In the genomic region with DNA sequence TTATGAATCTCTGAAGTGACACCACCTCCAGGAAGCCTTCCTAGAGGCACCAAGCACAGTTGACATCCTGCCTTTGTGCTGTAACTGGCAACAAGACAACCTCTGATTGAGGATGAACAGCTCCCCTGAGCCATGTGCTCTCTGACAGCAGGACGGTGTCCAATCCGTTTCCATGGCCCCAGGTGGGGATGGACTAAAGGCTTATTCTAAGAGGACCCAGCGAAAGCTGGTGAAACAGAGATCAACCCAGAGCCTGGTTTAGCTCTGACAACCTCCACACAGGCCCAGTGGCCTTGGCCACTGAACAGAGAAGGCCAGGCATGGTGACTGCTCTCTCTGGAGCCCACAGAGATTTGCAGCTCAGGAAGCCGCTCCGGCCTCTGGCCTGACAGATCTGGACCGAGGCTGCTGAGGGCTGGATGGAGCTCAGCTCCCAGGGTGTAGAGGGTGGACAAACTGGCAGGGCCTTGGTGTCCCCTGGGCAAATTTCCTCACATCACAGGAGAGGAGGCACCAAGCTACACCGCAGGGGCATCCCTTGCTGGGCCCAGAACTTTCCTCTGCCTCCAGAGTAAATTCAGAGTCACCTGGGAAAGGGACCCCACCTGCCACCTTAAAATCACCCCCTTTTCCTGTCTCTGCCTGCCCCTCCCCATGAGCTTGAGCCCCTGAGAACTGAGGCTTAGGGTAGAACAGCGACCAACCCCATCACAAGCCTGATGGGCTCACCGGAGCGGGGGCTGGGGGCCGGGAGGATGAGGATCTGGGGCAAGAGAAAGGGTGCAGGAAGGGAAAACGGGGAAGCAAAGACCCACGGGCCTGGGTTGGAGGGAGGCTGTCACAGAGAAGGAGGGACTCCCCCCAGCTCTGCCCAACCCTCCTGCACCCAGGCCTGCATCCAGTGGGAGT, we compare ENCODE assay signal across 24 cellular contexts. TPM values are rescaled to one million over a fixed set of nuclear protein-coding genes. Genes with fewer than 3 reads are reported as not detected.
DNase-seq lines count a peak whose midpoint lies in the region; ATAC-seq, FAIRE-seq and TF ChIP-seq lines count a peak whose summit lies in the region.
"Had no signal": no experiment of that assay in that cellular context is flagged by ENCODE, and none has a peak within 500 bp of the region (broad histone marks: within the 10 kb centered on the region; RNA-seq: fewer than 3 reads in every experiment).

No MANE protein-coding gene starts in this region.

- H3K4me3 ChIP-seq in right lobe of liver, result no peak overlapping the region
- no peak overlapping the region for H3K4me3 ChIP-seq in HepG2 (replicated peaks in 1 of 3; ENCODE audit: insufficient read depth in 1 of 3, low read depth in 2 of 3, low read length in 3 of 3)
- H3K4me3 ChIP-seq: ascending aorta, esophagus muscularis mucosa, gastroesophageal sphincter had no signal

- no TSS peak for BruUV-seq in HepG2 (replicated peaks; lab: Mats Ljungman, UMichigan)

- no peak for TF ChIP-seq EP300 in HepG2 (IDR thresholded peaks at IDR 0.05; ENCODE audit: low read depth in 2 of 2, low read length in 2 of 2)
- no peak for TF ChIP-seq EP300 in HepG2 (CRISPR knock-in tag; IDR thresholded peaks at IDR 0.05; ENCODE audit: borderline replicate concordance)

- ATAC-seq in right lobe of liver (no peak), HepG2 (no peak), sciatic nerve (no peak), HG02938 (IDR thresholded peaks at IDR 0.05; ENCODE audit: unreplicated experiment) (no peak), HG02798 (IDR thresholded peaks at IDR 0.05; ENCODE audit: poor library complexity, unreplicated experiment) (no peak)
- ATAC-seq: gastroesophageal sphincter had no signal

- no peaks in the 10 kb centered on the region for H3K79me2 ChIP-seq in HepG2 (ENCODE audit: insufficient read depth, low read length)

- H3K27ac ChIP-seq in right lobe of liver, result no peak overlapping the region
- no peak overlapping the region for H3K27ac ChIP-seq in HepG2 (ENCODE audit: extremely low read length, insufficient read depth, low read length)
- H3K27ac ChIP-seq: ascending aorta, esophagus muscularis mucosa, gastroesophageal sphincter had no signal

- FAIRE-seq in HepG2 (lab: Jason Lieb, UNC), result no peak
- FAIRE-seq: small intestine, TTC549 had no signal

- H3K4me2 ChIP-seq in HepG2 (ENCODE audit: low read depth, low read length), result no peak overlapping the region

- TF ChIP-seq POLR2A in right lobe of liver (IDR thresholded peaks at IDR 0.05) (no peak), HepG2 (IDR thresholded peaks at IDR 0.05; ENCODE audit: insufficient read depth in 1 of 2, low read depth in 2 of 2, low read length in 2 of 2) (no peak)

- POLR2A ChIA-PET in HepG2 (lab: Yijun Ruan, JAX), result no interaction called here

- H3K4me1 ChIP-seq in right lobe of liver, result no peaks in the 10 kb centered on the region
- no peaks in the 10 kb centered on the region for H3K4me1 ChIP-seq in HepG2 (ENCODE audit: insufficient read depth, low read length)
- H3K4me1 ChIP-seq: ascending aorta, esophagus muscularis mucosa, gastroesophageal sphincter had no signal

- H3K9ac ChIP-seq in HepG2 (ENCODE audit: insufficient read depth, low read depth, low read length), result no peak overlapping the region

- H4K20me1 ChIP-seq in HepG2 (ENCODE audit: insufficient read depth, low read length), result no peaks in the 10 kb centered on the region

- TF ChIP-seq CTCF in right lobe of liver (IDR thresholded peaks at IDR 0.05) (no peak), HepG2 (CRISPR knock-in tag; IDR thresholded peaks at IDR 0.05) (no peak)

- no peak for TF ChIP-seq RAD21 in HepG2 (CRISPR knock-in tag; IDR thresholded peaks at IDR 0.05)

- CTCF ChIA-PET in HepG2 (lab: Yijun Ruan, JAX; ENCODE audit: low intra/inter-chr PET ratio, low total read pairs), result no interaction called here

- in situ Hi-C loops in HepG2 (cut with HindIII; ENCODE audit: extremely low pct_ligation_motif_present, low pct_unique_long_range_greater_than_20kb), result no loop called here

- 61% methylated on average over 7 of the region's 13 CpGs for WGBS in right lobe of liver (ENCODE audit: insufficient coverage, low coverage, low lambda C conversion rate, missing lambda C conversion rate)
- 20% methylated on average over 9 of the region's 13 CpGs for WGBS in HepG2 (ENCODE audit: low lambda C conversion rate)

- H3K9me3 ChIP-seq in right lobe of liver (no peaks in the 10 kb centered on the region), HepG2 (ENCODE audit: low read length) (no peaks in the 10 kb centered on the region)
- H3K9me3 ChIP-seq: esophagus muscularis mucosa had no signal

- no peaks in the 10 kb centered on the region for H3K27me3 ChIP-seq in right lobe of liver
- peaks cover 6 to 31% of the 10 kb centered on the region in 2 experiments; a peak in 4 of 5 replicates for H3K27me3 ChIP-seq in HepG2 (ENCODE audit: control insufficient read depth in 1 of 2, insufficient read depth in 2 of 2, low read length in 2 of 2)
- H3K27me3 ChIP-seq: ascending aorta had no signal

- DNase-seq in right lobe of liver, result peak in 2 of 3 donors; percentile 10 to 30
- DNase-seq in HepG2 (ENCODE audit: low spot score), result no peak
- peak; percentile 25 for DNase-seq in ecto neural progenitor cell (ENCODE audit: low spot score)
- DNase-seq in sciatic nerve (ENCODE audit: low spot score), result peak; percentile 47
- no peak for DNase-seq in SIG-M5 (lab: John Stamatoyannopoulos, UW)
- DNase-seq: activated CD4-positive, alpha-beta T cell treated with anti-CD3 and anti-CD28 coated beads, Interleukin-2, amount 50 U/mL, for 4 hours; activated naive CD4-positive, alpha-beta T cell treated with anti-CD3 and anti-CD28 coated beads, Interleukin-2, amount 10 ng/mL, durations not matched to agents 7 days and 5 days; DMS153; effector CD8-positive, alpha-beta T cell; GDM1; HFFc6; kidney glomerular epithelial cell; NCI-H510A; nephron progenitor cell; RPMI8226; small intestine had no signal

- no peak overlapping the region for H2AFZ ChIP-seq in HepG2 (ENCODE audit: low read length)

- intact Hi-C loops in right lobe of liver (cut with DNase I) (no loop called here), HepG2 (cut with micrococcal nuclease; ENCODE audit: unreplicated experiment) (no loop called here), sciatic nerve (cut with DNase I) (no loop called here)

- no peaks in the 10 kb centered on the region for H3K36me3 ChIP-seq in right lobe of liver
- no peaks in the 10 kb centered on the region for H3K36me3 ChIP-seq in HepG2 (replicated peaks in 1 of 2; ENCODE audit: control insufficient read depth in 1 of 2, insufficient read depth in 2 of 2, low read length in 2 of 2)
- H3K36me3 ChIP-seq: ascending aorta, esophagus muscularis mucosa, gastroesophageal sphincter had no signal

TF ChIP-seq in HepG2, 621 proteins besides CTCF, POLR2A, EP300 and RAD21:
- TF ChIP-seq ZNF44 (CRISPR knock-in tag; IDR thresholded peaks at IDR 0.05) (no peak), SMARCC2 (IDR thresholded peaks at IDR 0.05) (no peak), ZNF383 (CRISPR knock-in tag; IDR thresholded peaks at IDR 0.05; ENCODE audit: borderline replicate concordance) (no peak), SIN3B (IDR thresholded peaks at IDR 0.05; ENCODE audit: low read length) (no peak), HHEX (CRISPR knock-in tag; IDR thresholded peaks at IDR 0.05) (no peak)
TF ChIP-seq in HepG2: peak in this region for 0.

RNA-seq across cellular contexts. Expression of gene HMX1, which starts 40.2 kb away (rescaled TPM):
- not detected for total RNA-seq in right lobe of liver
- not detected in 2 replicates for total RNA-seq in HepG2 (2016; rRNA removed; fragmentation: Illumina TruSeq; extraction: Trizol)
- not detected in 2 replicates for total RNA-seq in HepG2 (2016; cell fraction: cytosol; rRNA removed; fragmentation: Illumina TruSeq; extraction: Trizol; ENCODE audit: low read depth)
- total RNA-seq in HepG2 (2016; cell fraction: insoluble cytoplasmic fraction; rRNA removed; fragmentation: Illumina TruSeq; extraction: Trizol), result not detected in 2 replicates
- not detected in 2 replicates for total RNA-seq in HepG2 (2016; cell fraction: membrane; rRNA removed; fragmentation: Illumina TruSeq; extraction: Trizol)
- not detected in 2 replicates for total RNA-seq in HepG2 (2016; cell fraction: nucleus; rRNA removed; fragmentation: Illumina TruSeq; extraction: Trizol)
- not detected in 2 replicates for polyA plus RNA-seq in HepG2 (2011; rRNA removed)
- polyA plus RNA-seq in HepG2 (2011; cell fraction: cytosol; rRNA removed), result not detected in 2 replicates
- polyA plus RNA-seq in HepG2 (2011; cell fraction: nucleus; rRNA removed), result not detected in 2 replicates
- not detected in 2 replicates for polyA plus RNA-seq in HepG2 (2012)
- not detected in 2 replicates for polyA plus RNA-seq in HepG2 (2016; cell fraction: cytosol; fragmentation: Illumina TruSeq; extraction: Trizol; ENCODE audit: low read depth)
- not detected in 2 replicates for polyA plus RNA-seq in HepG2 (2016; cell fraction: insoluble cytoplasmic fraction; fragmentation: Illumina TruSeq; extraction: Trizol; ENCODE audit: low read depth)
- polyA plus RNA-seq in HepG2 (2016; cell fraction: membrane; fragmentation: Illumina TruSeq; extraction: Trizol; ENCODE audit: low read depth), result not detected in 2 replicates
- not detected in 2 replicates for polyA plus RNA-seq in HepG2 (2016; cell fraction: nucleus; fragmentation: Illumina TruSeq; extraction: Trizol; ENCODE audit: insufficient read depth, low read depth)
- polyA minus RNA-seq in HepG2 (2011; rRNA and poly(A)+ RNA removed; ENCODE audit: low replicate concordance), result not detected in 2 replicates
- not detected in 2 replicates for polyA minus RNA-seq in HepG2 (2011; cell fraction: cytosol; rRNA and poly(A)+ RNA removed)
- polyA minus RNA-seq in HepG2 (2011; cell fraction: nucleus; rRNA and poly(A)+ RNA removed), result not detected in 2 replicates
- not detected for total RNA-seq in sciatic nerve
- total RNA-seq: ascending aorta; CD4-positive, alpha-beta T cell; gastroesophageal sphincter; HFFc6 had no signal
- polyA plus RNA-seq: AG04450, small intestine had no signal

Comparison
In these comparisons a context has a peak if more than half of its experiments do, and no peak if none do; other contexts are left out.
1. DNase-seq: peak in right lobe of liver (2 of 3), ecto neural progenitor cell (single experiment) and sciatic nerve (single experiment); none in HepG2 (single experiment) and SIG-M5 (single experiment).